In genomic region chr16:11705311-11705710, GRCh38 we compare ENCODE assay signal across 14 cellular contexts.
"Had no signal": no experiment of that assay in that cellular context is flagged by ENCODE, and none has a peak within 500 bp of the region (broad histone marks: within the 10 kb centered on the region; RNA-seq: fewer than 3 reads in every experiment).

No MANE protein-coding gene starts in this region.

- H3K4me1 ChIP-seq: breast epithelium had no signal

- H3K36me3 ChIP-seq: breast epithelium had no signal

- FAIRE-seq: frontal cortex had no signal

- DNase-seq: activated CD4-positive, CD25-positive, alpha-beta regulatory T cell treated with anti-CD3 and anti-CD28 coated beads, Interleukin-2, amount 50 U/mL, for 72 hours; activated naive CD4-positive, alpha-beta T cell treated with Interleukin-2 at 50 U/mL for 16 hours; endodermal cell; mesendoderm; nucleus accumbens; stimulated activated CD4-positive, alpha-beta T cell treated with anti-CD3 and anti-CD28 coated beads, Interleukin-2, amount 100 ng/mL, for 48 hours; stimulated activated naive B cell treated with anti-CD40 and anti-IgM and Interleukin-4, amounts not matched to agents 10 μg/mL and 1 μg/mL and 100 μg/mL, for 72 hours; T-cell; T-helper 9 cell; tibial artery had no signal

- H3K9me3 Mint-ChIP-seq: activated T-helper 17 cell treated with anti-CD3 and anti-CD28 coated beads, Interleukin-2, amount 50 U/mL, for 72 hours; endodermal cell; nephron; stimulated activated naive B cell treated with anti-CD40 and anti-IgM and Interleukin-4, amounts not matched to agents 10 μg/mL and 1 μg/mL and 100 μg/mL, for 72 hours; T-cell had no signal

- H3K4me1 Mint-ChIP-seq: endodermal cell had no signal

- ATAC-seq: activated T-helper 17 cell treated with anti-CD3 and anti-CD28 coated beads, Interleukin-2, amount 50 U/mL, for 72 hours; T-cell had no signal

- H3K27ac ChIP-seq: tibial artery had no signal

- H3K27ac Mint-ChIP-seq: endodermal cell; stimulated activated naive B cell treated with anti-CD40 and anti-IgM and Interleukin-4, amounts not matched to agents 10 μg/mL and 1 μg/mL and 100 μg/mL, for 72 hours; T-cell had no signal

- H3K27me3 ChIP-seq: breast epithelium, tibial artery had no signal

- H3K4me3 ChIP-seq: breast epithelium, tibial artery had no signal

- H3K27me3 Mint-ChIP-seq: activated T-helper 17 cell treated with anti-CD3 and anti-CD28 coated beads, Interleukin-2, amount 50 U/mL, for 72 hours; stimulated activated naive B cell treated with anti-CD40 and anti-IgM and Interleukin-4, amounts not matched to agents 10 μg/mL and 1 μg/mL and 100 μg/mL, for 72 hours; T-cell had no signal

- H3K9me3 ChIP-seq: breast epithelium, tibial artery had no signal

- H3K4me3 Mint-ChIP-seq: activated T-helper 17 cell treated with anti-CD3 and anti-CD28 coated beads, Interleukin-2, amount 50 U/mL, for 72 hours; endodermal cell; nephron; stimulated activated naive B cell treated with anti-CD40 and anti-IgM and Interleukin-4, amounts not matched to agents 10 μg/mL and 1 μg/mL and 100 μg/mL, for 72 hours; T-cell had no signal
